In genomic region chr9:97980918-97981827, GRCh38 we compare ENCODE assay signal across 9 cellular contexts. TPM values are rescaled to one million over a fixed set of nuclear protein-coding genes. Genes with fewer than 3 reads are reported as not detected.
A peak's percentile ranks its signal among the peaks of the same experiment; 100 is the strongest.
DNase-seq lines count a peak whose midpoint lies in the region; ATAC-seq and TF ChIP-seq lines count a peak whose summit lies in the region.
"Had no signal": no experiment of that assay in that cellular context is flagged by ENCODE, and none has a peak within 500 bp of the region (broad histone marks: within the 10 kb centered on the region; RNA-seq: fewer than 3 reads in every experiment).

No MANE protein-coding gene starts in this region.

- H4K20me1 ChIP-seq in osteoblast (ENCODE audit: insufficient read depth, low read length): peaks cover 4% of the 10 kb centered on the region

- peaks cover 9% of the 10 kb centered on the region for H3K4me1 ChIP-seq in osteoblast (ENCODE audit: insufficient read depth, low read length)

- no peak overlapping the region for H3K27ac ChIP-seq in osteoblast (ENCODE audit: low read depth, low read length)

- no peaks in the 10 kb centered on the region for H3K36me3 ChIP-seq in osteoblast (ENCODE audit: insufficient read depth, low read length)

- H3K9me3 ChIP-seq in osteoblast (ENCODE audit: low read depth, low read length): no peaks in the 10 kb centered on the region

- H2AFZ ChIP-seq in osteoblast (ENCODE audit: low read length): no peak overlapping the region

- DNase-seq in ELF-1 (ENCODE audit: low read depth, low spot score) (peak; percentile 69), RPMI7951 (ENCODE audit: low read depth) (peak; percentile 72), fibroblast of the aortic adventitia (ENCODE audit: low read depth) (peak; percentile 41), osteoblast (ENCODE audit: insufficient read length, low spot score, missing footprints) (peak; percentile 73), DMS79 (lab: John Stamatoyannopoulos, UW) (no peak), AG08396 (ENCODE audit: low spot score) (no peak), NCI-H226 (no peak)
- DNase-seq: NCI-H1092 treated with DMSO at 0.1 percent for 48 hours had no signal

- H3K4me2 ChIP-seq in osteoblast (ENCODE audit: insufficient read depth, low read length): no peak overlapping the region

- peaks cover 30% of the 10 kb centered on the region for H3K79me2 ChIP-seq in osteoblast (ENCODE audit: insufficient read depth, low read length)

- TF ChIP-seq CTCF in fibroblast of the aortic adventitia (IDR thresholded peaks at IDR 0.05; ENCODE audit: insufficient read depth, low read length) (no peak), osteoblast (IDR thresholded peaks at IDR 0.05; ENCODE audit: extremely low read depth, low read depth, low read length) (no peak)

- no peaks in the 10 kb centered on the region for H3K27me3 ChIP-seq in osteoblast (ENCODE audit: insufficient read depth, low read length)

- no peak overlapping the region for H3K4me3 ChIP-seq in fibroblast of the aortic adventitia (ENCODE audit: low read depth, low read length)
- no peak overlapping the region for H3K4me3 ChIP-seq in osteoblast (ENCODE audit: insufficient read depth, low read length)

- ATAC-seq in HG03108 (IDR thresholded peaks at IDR 0.05; ENCODE audit: unreplicated experiment): no peak

RNA-seq across cellular contexts. Expression of gene ANP32B, which starts 2.0 kb away (rescaled TPM):
- 12.4 and 12.7 TPM in 2 replicates for total RNA-seq in RPMI7951 (2014; rRNA removed; shearing (Covaris generic))
- total RNA-seq in fibroblast of the aortic adventitia (ENCODE audit: low replicate concordance): 17.0 and 149 TPM in 2 replicates
- 12.7 and 13.8 TPM in 2 replicates for total RNA-seq in osteoblast

RNA-seq across cellular contexts. Expression of gene HEMGN, which starts 43.2 kb away (rescaled TPM):
- total RNA-seq in RPMI7951 (2014; rRNA removed; shearing (Covaris generic)): not detected in 2 replicates
- total RNA-seq in fibroblast of the aortic adventitia (ENCODE audit: low replicate concordance) (not detected in 2 replicates), osteoblast (not detected in 2 replicates)

RNA-seq across cellular contexts. Expression of gene TRMO, which starts 58.9 kb away (rescaled TPM):
- total RNA-seq in RPMI7951 (2014; rRNA removed; shearing (Covaris generic)): 16.9 and 22.9 TPM in 2 replicates
- total RNA-seq in fibroblast of the aortic adventitia (ENCODE audit: low replicate concordance) (15.1 and 15.7 TPM in 2 replicates), osteoblast (23.9 and 26.5 TPM in 2 replicates)

Comparison
In these comparisons a context has a peak if more than half of its experiments do, and no peak if none do; other contexts are left out.
1. DNase-seq: peak in ELF-1 (single experiment), RPMI7951 (single experiment), fibroblast of the aortic adventitia (single experiment) and osteoblast (single experiment); none in DMS79 (single experiment), AG08396 (single experiment) and NCI-H226 (single experiment).